27 cellular contexts compared by ENCODE assay signal in genomic region chr1:165762725-165763124, GRCh38.
"Had no signal": no experiment of that assay in that cellular context is flagged by ENCODE, and none has a peak within 500 bp of the region (broad histone marks: within the 10 kb centered on the region; RNA-seq: fewer than 3 reads in every experiment).

No MANE protein-coding gene starts in this region.

- H3K27me3 ChIP-seq: dorsolateral prefrontal cortex, esophagus squamous epithelium, gastrocnemius medialis, heart right ventricle, left lung had no signal

- H3K4me3 ChIP-seq: coronary artery, dorsolateral prefrontal cortex, esophagus squamous epithelium, gastrocnemius medialis, heart right ventricle, left lung, lower lobe of right lung, mucosa of descending colon had no signal

- H3K9me3 ChIP-seq: esophagus squamous epithelium, gastrocnemius medialis, heart right ventricle, left lung, lower lobe of right lung, mucosa of descending colon had no signal

- FAIRE-seq: colon, endometrium, islet of Langerhans, keratinocyte had no signal

- H3K27ac ChIP-seq: coronary artery, dorsolateral prefrontal cortex, epithelial cell of prostate, esophagus squamous epithelium, gastrocnemius medialis, heart right ventricle, left lung, lower lobe of right lung had no signal

- ATAC-seq: effector memory CD8-positive, alpha-beta T cell; esophagus mucosa; gastrocnemius medialis; heart right ventricle; left cardiac atrium; left lung; left ventricle myocardium superior; lower lobe of right lung; mucosa of descending colon had no signal

- DNase-seq: dermis blood vessel endothelial cell; dorsolateral prefrontal cortex; effector CD4-positive, alpha-beta T cell; effector memory CD8-positive, alpha-beta T cell; endodermal cell; erythroblast; esophagus squamous epithelium; foreskin fibroblast; foreskin melanocyte; gastrocnemius medialis; glutamatergic neuron; head of caudate nucleus; heart right ventricle; hippocampal formation; left cardiac atrium; left lung; left ventricle myocardium superior; lower lobe of right lung; mesenchymal stem cell; mucosa of descending colon had no signal
